10 cellular contexts compared by ENCODE assay signal in genomic region chr9:95091971-95092320, GRCh38.
DNase-seq lines count a peak whose midpoint lies in the region; ATAC-seq and TF ChIP-seq lines count a peak whose summit lies in the region.
"Had no signal": no experiment of that assay in that cellular context is flagged by ENCODE, and none has a peak within 500 bp of the region (broad histone marks: within the 10 kb centered on the region; RNA-seq: fewer than 3 reads in every experiment).

No MANE protein-coding gene starts in this region.

- ATAC-seq in activated T-helper 17 cell treated with anti-CD3 and anti-CD28 coated beads, Interleukin-2, amount 50 U/mL, for 72 hours (replicated peaks): no peak

- H4K20me1 ChIP-seq in smooth muscle cell (ENCODE audit: low read depth): peaks cover 17% of the 10 kb centered on the region

- TF ChIP-seq CTCF in ascending aorta (IDR thresholded peaks at IDR 0.05): no peak
- TF ChIP-seq CTCF in smooth muscle cell (IDR thresholded peaks at IDR 0.05; ENCODE audit: borderline replicate concordance, insufficient read depth, poor library complexity, severe bottlenecking): no peak

- H3K36me3 Mint-ChIP-seq in activated T-helper 17 cell treated with anti-CD3 and anti-CD28 coated beads, Interleukin-2, amount 50 U/mL, for 72 hours (ENCODE audit: low read depth): no peaks in the 10 kb centered on the region

- peak overlapping the region; percentile 94 to 95 for H3K27ac ChIP-seq in ascending aorta
- H3K27ac ChIP-seq in smooth muscle cell (ENCODE audit: low read depth): peak overlapping the region; percentile 95
- H3K27ac ChIP-seq: neutrophil had no signal

- no peak overlapping the region for H3K4me3 Mint-ChIP-seq in activated T-helper 17 cell treated with anti-CD3 and anti-CD28 coated beads, Interleukin-2, amount 50 U/mL, for 72 hours

- 0% methylated on average over 3 of the region's 4 CpGs for WGBS in smooth muscle cell (ENCODE audit: low lambda C conversion rate)

- H3K36me3 ChIP-seq in ascending aorta: peaks cover 5 to 32% of the 10 kb centered on the region in 2 donors
- H3K36me3 ChIP-seq in smooth muscle cell (ENCODE audit: low read depth): no peaks in the 10 kb centered on the region
- H3K36me3 ChIP-seq: neutrophil had no signal

- H3K4me1 Mint-ChIP-seq in activated T-helper 17 cell treated with anti-CD3 and anti-CD28 coated beads, Interleukin-2, amount 50 U/mL, for 72 hours: no peaks in the 10 kb centered on the region

- H2AFZ ChIP-seq in smooth muscle cell (ENCODE audit: low read depth): no peak overlapping the region

- H3F3A ChIP-seq in smooth muscle cell (ENCODE audit: low read depth): peaks cover 39% of the 10 kb centered on the region

- intact Hi-C loops in ascending aorta (cut with DNase I): no loop called here

- H3K27ac Mint-ChIP-seq in activated T-helper 17 cell treated with anti-CD3 and anti-CD28 coated beads, Interleukin-2, amount 50 U/mL, for 72 hours: no peak overlapping the region

- H3K9ac ChIP-seq in smooth muscle cell (ENCODE audit: low read depth): peak overlapping the region; percentile 75

- H3K4me3 ChIP-seq in ascending aorta (peak overlapping the region in 1 of 2 donors; percentile 18), smooth muscle cell (no peak overlapping the region)

- peaks cover 6% of the 10 kb centered on the region for H3K79me2 ChIP-seq in smooth muscle cell (ENCODE audit: low read depth)

- H3K9me3 ChIP-seq in ascending aorta (no peaks in the 10 kb centered on the region), smooth muscle cell (replicated peaks; ENCODE audit: low read depth) (no peaks in the 10 kb centered on the region)
- H3K9me3 ChIP-seq: neutrophil had no signal

- H3K9me3 Mint-ChIP-seq in activated T-helper 17 cell treated with anti-CD3 and anti-CD28 coated beads, Interleukin-2, amount 50 U/mL, for 72 hours: no peaks in the 10 kb centered on the region

- H3K27me3 Mint-ChIP-seq in activated T-helper 17 cell treated with anti-CD3 and anti-CD28 coated beads, Interleukin-2, amount 50 U/mL, for 72 hours: no peaks in the 10 kb centered on the region

- H3K4me1 ChIP-seq in ascending aorta: peaks cover 45 to 71% of the 10 kb centered on the region in 2 donors
- peaks cover 43% of the 10 kb centered on the region for H3K4me1 ChIP-seq in smooth muscle cell (ENCODE audit: low read depth)

- H3K27me3 ChIP-seq in ascending aorta: no peaks in the 10 kb centered on the region
- no peaks in the 10 kb centered on the region for H3K27me3 ChIP-seq in smooth muscle cell (ENCODE audit: low read depth)

- peak; percentile 44 for DNase-seq in HT-29 (ENCODE audit: low spot score)
- no peak for DNase-seq in ascending aorta (ENCODE audit: low spot score in 2 of 2)
- peak; percentile 55 for DNase-seq in iris pigment epithelial cell (ENCODE audit: low read depth)
- DNase-seq in smooth muscle cell (lab: John Stamatoyannopoulos, UW; ENCODE audit: unreplicated experiment): peak; percentile 36
- DNase-seq in NCI-H2081 (lab: John Stamatoyannopoulos, UW): no peak
- no peak for DNase-seq in erythroblast (lab: John Stamatoyannopoulos, UW)
- DNase-seq in HUDEP-2 (lab: John Stamatoyannopoulos, UW; ENCODE audit: unreplicated experiment in 76 of 76): no peak
- DNase-seq: GOT3 had no signal

- TF ChIP-seq POLR2A in erythroblast (IDR thresholded peaks at IDR 0.05; ENCODE audit: low read length): no peak

- H3K4me2 ChIP-seq in smooth muscle cell: peak overlapping the region; percentile 76

Comparison
In these comparisons a context has a peak if more than half of its experiments do, and no peak if none do; other contexts are left out.
1. DNase-seq: peak in HT-29 (single experiment), iris pigment epithelial cell (single experiment) and smooth muscle cell (single experiment); none in ascending aorta (0 of 2), NCI-H2081 (0 of 2), erythroblast (0 of 2) and HUDEP-2 (0 of 76).